Comparison of ENCODE assay signal across 23 cellular contexts in genomic region chr11:64715756-64716470, GRCh38. TPM values are rescaled to one million over a fixed set of nuclear protein-coding genes. Genes with fewer than 3 reads are reported as not detected.
"Had no signal": no experiment of that assay in that cellular context is flagged by ENCODE, and none has a peak within 500 bp of the region (broad histone marks: within the 10 kb centered on the region; RNA-seq: fewer than 3 reads in every experiment).

No MANE protein-coding gene starts in this region.

- H3K4me3 Mint-ChIP-seq: activated CD4-positive, alpha-beta T cell treated with anti-CD3 and anti-CD28 coated beads, Interleukin-2, amount 10 ng/mL, durations not matched to agents 7 days and 5 days; activated CD8-positive, alpha-beta memory T cell treated with anti-CD3 and anti-CD28 coated beads, Interleukin-2, amount 10 ng/mL, durations not matched to agents 7 days and 5 days; activated CD8-positive, alpha-beta T cell treated with anti-CD3 and anti-CD28 coated beads for 36 hours; activated naive CD8-positive, alpha-beta T cell treated with anti-CD3 and anti-CD28 coated beads, Interleukin-2, amount 50 U/mL, for 24 hours; dendritic cell treated with granulocyte-macrophage colony-stimulating factor and Interleukin-4, amounts not matched to agents 40 ng/mL and 50 ng/mL, for 4 days; memory B cell; T-helper 2 cell treated with Interferon-gamma antibody and Interleukin-4, amounts not matched to agents 5 μg/mL and 100 μg/mL, for 36 hours had no signal

- DNase-seq: activated CD4-positive, alpha-beta T cell treated with anti-CD3 and anti-CD28 coated beads, Interleukin-2, amount 10 ng/mL, durations not matched to agents 7 days and 5 days; activated CD4-positive, CD25-positive, alpha-beta regulatory T cell treated with anti-CD3 and anti-CD28 coated beads, Interleukin-2, amount 50 U/mL, for 72 hours; activated CD8-positive, alpha-beta memory T cell treated with anti-CD3 and anti-CD28 coated beads, Interleukin-2, amount 10 ng/mL, durations not matched to agents 7 days and 5 days; activated CD8-positive, alpha-beta T cell treated with anti-CD3 and anti-CD28 coated beads for 36 hours; activated effector memory CD4-positive, alpha-beta T cell treated with anti-CD3 and anti-CD28 coated beads, Interleukin-2, amount 50 U/mL, for 16 hours; activated naive CD4-positive, alpha-beta T cell treated with anti-CD3 and anti-CD28 coated beads, Interleukin-2, amount 50 U/mL, for 16 hours; activated naive CD8-positive, alpha-beta T cell treated with anti-CD3 and anti-CD28 coated beads, Interleukin-2, amount 50 U/mL, for 24 hours; activated T-cell treated with anti-CD3 and anti-CD28 coated beads for 4 hours; effector CD4-positive, alpha-beta T cell; foreskin fibroblast; left colon; stimulated activated CD4-positive, alpha-beta T cell treated with anti-CD3 and anti-CD28 coated beads, Interleukin-4, amount 100 ng/mL, for 24 hours; stimulated activated naive CD4-positive, alpha-beta T cell treated with Interleukin-2 at 50 U/mL for 16 hours; upper lobe of left lung; WERI-Rb-1 had no signal

- H3K36me3 Mint-ChIP-seq: activated CD8-positive, alpha-beta memory T cell treated with anti-CD3 and anti-CD28 coated beads, Interleukin-2, amount 10 ng/mL, durations not matched to agents 7 days and 5 days had no signal

- ATAC-seq: activated CD8-positive, alpha-beta memory T cell treated with anti-CD3 and anti-CD28 coated beads, Interleukin-2, amount 10 ng/mL, durations not matched to agents 7 days and 5 days; activated CD8-positive, alpha-beta T cell treated with anti-CD3 and anti-CD28 coated beads for 36 hours; activated naive CD8-positive, alpha-beta T cell treated with anti-CD3 and anti-CD28 coated beads, Interleukin-2, amount 50 U/mL, for 24 hours; left colon had no signal

- H3K4me3 ChIP-seq: cardiac muscle cell, sigmoid colon, upper lobe of left lung had no signal

- H3K9me3 Mint-ChIP-seq: activated CD4-positive, alpha-beta T cell treated with anti-CD3 and anti-CD28 coated beads, Interleukin-2, amount 10 ng/mL, durations not matched to agents 7 days and 5 days; activated CD8-positive, alpha-beta T cell treated with anti-CD3 and anti-CD28 coated beads for 36 hours; activated naive CD8-positive, alpha-beta T cell treated with anti-CD3 and anti-CD28 coated beads, Interleukin-2, amount 50 U/mL, for 24 hours; dendritic cell treated with granulocyte-macrophage colony-stimulating factor and Interleukin-4, amounts not matched to agents 40 ng/mL and 50 ng/mL, for 4 days; memory B cell; nephron; T-helper 2 cell treated with Interferon-gamma antibody and Interleukin-4, amounts not matched to agents 5 μg/mL and 100 μg/mL, for 36 hours had no signal

- H3K27ac Mint-ChIP-seq: activated CD4-positive, alpha-beta T cell treated with anti-CD3 and anti-CD28 coated beads, Interleukin-2, amount 10 ng/mL, durations not matched to agents 7 days and 5 days; activated CD8-positive, alpha-beta memory T cell treated with anti-CD3 and anti-CD28 coated beads, Interleukin-2, amount 10 ng/mL, durations not matched to agents 7 days and 5 days; activated CD8-positive, alpha-beta T cell treated with anti-CD3 and anti-CD28 coated beads for 36 hours; activated naive CD8-positive, alpha-beta T cell treated with anti-CD3 and anti-CD28 coated beads, Interleukin-2, amount 50 U/mL, for 24 hours; dendritic cell treated with granulocyte-macrophage colony-stimulating factor and Interleukin-4, amounts not matched to agents 40 ng/mL and 50 ng/mL, for 4 days; memory B cell; nephron; T-helper 2 cell treated with Interferon-gamma antibody and Interleukin-4, amounts not matched to agents 5 μg/mL and 100 μg/mL, for 36 hours had no signal

- H3K9me3 ChIP-seq: sigmoid colon, upper lobe of left lung had no signal

- H3K36me3 ChIP-seq: cardiac muscle cell, sigmoid colon, upper lobe of left lung, WERI-Rb-1 had no signal

- H3K27ac ChIP-seq: cardiac muscle cell, sigmoid colon, upper lobe of left lung, WERI-Rb-1 had no signal

RNA-seq across cellular contexts. Expression of gene NRXN2, which starts 7.1 kb away (rescaled TPM):
- total RNA-seq: epithelial cell of proximal tubule had no signal
- polyA plus RNA-seq: keratinocyte had no signal

RNA-seq across cellular contexts. Expression of gene RASGRP2, which starts 28.0 kb away (rescaled TPM):
- total RNA-seq: epithelial cell of proximal tubule had no signal

RNA-seq across cellular contexts. Expression of gene PYGM, which starts 43.9 kb away (rescaled TPM):
- total RNA-seq: epithelial cell of proximal tubule had no signal
